ENCODE assay signal across 16 cellular contexts in the genomic region with DNA sequence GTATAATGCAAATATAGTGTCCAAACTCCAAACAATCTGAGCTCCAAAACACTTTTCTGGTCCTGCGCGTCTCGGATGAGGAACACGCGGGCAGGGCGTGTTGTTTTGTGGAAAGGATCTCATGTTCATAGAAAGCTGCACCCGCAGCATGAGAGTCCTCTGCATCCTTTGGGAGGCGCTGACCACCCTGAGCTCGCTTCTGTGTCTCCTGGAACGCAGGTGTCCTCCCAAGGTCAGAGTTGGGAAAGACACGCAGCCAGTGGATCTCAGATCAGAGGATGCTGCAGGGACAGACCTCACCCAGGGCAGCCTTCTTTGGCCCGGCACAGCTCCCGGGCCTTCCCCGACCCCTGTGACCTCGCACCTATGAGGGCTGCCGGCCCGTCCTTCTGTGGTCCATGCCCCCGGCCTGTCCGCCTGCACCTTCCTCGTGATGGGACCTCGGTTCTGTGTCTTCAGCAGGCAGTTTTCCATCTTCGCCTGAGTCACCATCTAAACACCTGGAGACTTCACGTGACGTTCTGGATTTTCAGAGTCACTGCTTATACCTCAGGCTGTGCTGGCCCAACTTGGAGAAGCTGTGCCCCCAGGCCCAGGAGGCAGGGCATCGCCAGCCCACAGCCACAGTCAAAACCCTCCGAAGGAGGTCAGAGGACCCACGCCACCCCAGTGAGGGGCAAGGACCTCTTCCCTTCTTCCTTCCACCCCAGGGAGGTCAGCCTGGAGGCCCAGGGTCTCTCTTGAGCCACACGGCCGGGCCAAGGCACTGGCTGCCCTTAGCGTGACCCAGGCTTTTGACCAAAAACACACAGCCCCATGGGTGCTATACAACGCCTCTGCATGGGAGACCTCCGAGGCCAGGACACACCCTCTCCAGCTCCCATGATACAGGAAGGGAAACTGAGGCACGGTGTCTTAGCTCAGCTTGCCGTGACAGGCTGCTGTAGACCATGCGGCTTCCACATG.
"Had no signal": no experiment of that assay in that cellular context is flagged by ENCODE, and none has a peak within 500 bp of the region (broad histone marks: within the 10 kb centered on the region; RNA-seq: fewer than 3 reads in every experiment).

No MANE protein-coding gene starts in this region.

- DNase-seq: activated CD4-positive, alpha-beta memory T cell treated with anti-CD3 and anti-CD28 coated beads, Interleukin-2, amount 10 ng/mL, durations not matched to agents 7 days and 5 days; activated CD4-positive, alpha-beta T cell treated with anti-CD3 and anti-CD28 coated beads for 4 hours; activated gamma-delta T cell; activated naive CD8-positive, alpha-beta T cell treated with anti-CD3 and anti-CD28 coated beads for 36 hours; activated T-cell treated with anti-CD3 and anti-CD28 coated beads, Interleukin-2, amount 50 U/mL, for 4 hours; cortex of kidney; effector CD8-positive, alpha-beta T cell; left colon; stimulated activated CD4-positive, alpha-beta T cell treated with anti-CD3 and anti-CD28 coated beads, Interleukin-1b, Interleukin-23, amount 100 ng/mL, for 48 hours had no signal

- ATAC-seq: activated T-cell treated with anti-CD3 and anti-CD28 coated beads, Interleukin-2, amount 50 U/mL, for 4 hours; left colon; pancreas had no signal

- H3K36me3 ChIP-seq: pancreas had no signal

- H3K4me1 ChIP-seq: pancreas had no signal

- H3K27ac ChIP-seq: epithelial cell of prostate, pancreas had no signal

- H3K27me3 ChIP-seq: pancreas had no signal

- H3K4me3 ChIP-seq: lung, pancreas had no signal

- H3K9me3 ChIP-seq: pancreas had no signal

- H3K4me3 Mint-ChIP-seq: activated CD4-positive, alpha-beta memory T cell treated with anti-CD3 and anti-CD28 coated beads, Interleukin-2, amount 10 ng/mL, durations not matched to agents 7 days and 5 days; activated naive CD8-positive, alpha-beta T cell treated with anti-CD3 and anti-CD28 coated beads for 36 hours; activated T-cell treated with anti-CD3 and anti-CD28 coated beads, Interleukin-2, amount 50 U/mL, for 4 hours; brain; central memory CD8-positive, alpha-beta T cell; T-helper 1 cell treated with Interleukin-12 subunit alpha and Interleukin-12 subunit beta and Interleukin-4 antibody, amounts not matched to agents 30 μg/mL and 1 μg/mL, for 36 hours had no signal

- H3K27ac Mint-ChIP-seq: activated CD4-positive, alpha-beta memory T cell treated with anti-CD3 and anti-CD28 coated beads, Interleukin-2, amount 10 ng/mL, durations not matched to agents 7 days and 5 days; activated naive CD8-positive, alpha-beta T cell treated with anti-CD3 and anti-CD28 coated beads for 36 hours; T-helper 1 cell treated with Interleukin-12 subunit alpha and Interleukin-12 subunit beta and Interleukin-4 antibody, amounts not matched to agents 30 μg/mL and 1 μg/mL, for 36 hours had no signal

- H3K36me3 Mint-ChIP-seq: activated naive CD8-positive, alpha-beta T cell treated with anti-CD3 and anti-CD28 coated beads for 36 hours had no signal

- H3K4me1 Mint-ChIP-seq: activated CD4-positive, alpha-beta memory T cell treated with anti-CD3 and anti-CD28 coated beads, Interleukin-2, amount 10 ng/mL, durations not matched to agents 7 days and 5 days had no signal

- H3K9me3 Mint-ChIP-seq: activated CD4-positive, alpha-beta memory T cell treated with anti-CD3 and anti-CD28 coated beads, Interleukin-2, amount 10 ng/mL, durations not matched to agents 7 days and 5 days; activated naive CD8-positive, alpha-beta T cell treated with anti-CD3 and anti-CD28 coated beads for 36 hours; activated T-cell treated with anti-CD3 and anti-CD28 coated beads, Interleukin-2, amount 50 U/mL, for 4 hours; central memory CD8-positive, alpha-beta T cell; neural crest cell; T-helper 1 cell treated with Interleukin-12 subunit alpha and Interleukin-12 subunit beta and Interleukin-4 antibody, amounts not matched to agents 30 μg/mL and 1 μg/mL, for 36 hours had no signal
